In genomic region chr10:24841530-24841929, GRCh38 we compare ENCODE assay signal across 34 cellular contexts.
"Had no signal": no experiment of that assay in that cellular context is flagged by ENCODE, and none has a peak within 500 bp of the region (broad histone marks: within the 10 kb centered on the region; RNA-seq: fewer than 3 reads in every experiment).

No MANE protein-coding gene starts in this region.

- H3K27me3 ChIP-seq: MG63 had no signal

- H3K27ac ChIP-seq: KMS-11 had no signal

- DNase-seq: Karpas-422, Kasumi-1, MG63, MM.1S, MV-4-11, NCI-H1048, NCI-H1092, NCI-H1092 treated with DMSO at 0.1 percent for 48 hours, NCI-H1105, NCI-H1105 treated with DMSO at 0.1 percent for 48 hours, NCI-H1417, NCI-H1417 treated with DMSO at 0.1 percent for 48 hours, NCI-H1436, NCI-H1436 treated with DMSO at 0.1 percent for 48 hours, NCI-H146, NCI-H1694, NCI-H1694 treated with DMSO at 0.1 percent for 48 hours, NCI-H187, NCI-H187 treated with DMSO at 0.1 percent for 48 hours, NCI-H1930, NCI-H2029, NCI-H2029 treated with DMSO at 0.1 percent for 48 hours, NCI-H2081, NCI-H2081 treated with DMSO at 0.1 percent for 48 hours, NCI-H2107, NCI-H2171, NCI-H2171 treated with DMSO at 0.1 percent for 48 hours, NCI-H2227 treated with DMSO at 0.1 percent for 48 hours, NCI-H226, NCI-H345, NCI-H446, NCI-H446 treated with DMSO at 0.1 percent for 48 hours, NCI-H510A had no signal

- H3K4me3 ChIP-seq: MG63 had no signal

- H3K36me3 ChIP-seq: MG63 had no signal
